Comparison of ENCODE assay signal across 8 cellular contexts in the genomic region with DNA sequence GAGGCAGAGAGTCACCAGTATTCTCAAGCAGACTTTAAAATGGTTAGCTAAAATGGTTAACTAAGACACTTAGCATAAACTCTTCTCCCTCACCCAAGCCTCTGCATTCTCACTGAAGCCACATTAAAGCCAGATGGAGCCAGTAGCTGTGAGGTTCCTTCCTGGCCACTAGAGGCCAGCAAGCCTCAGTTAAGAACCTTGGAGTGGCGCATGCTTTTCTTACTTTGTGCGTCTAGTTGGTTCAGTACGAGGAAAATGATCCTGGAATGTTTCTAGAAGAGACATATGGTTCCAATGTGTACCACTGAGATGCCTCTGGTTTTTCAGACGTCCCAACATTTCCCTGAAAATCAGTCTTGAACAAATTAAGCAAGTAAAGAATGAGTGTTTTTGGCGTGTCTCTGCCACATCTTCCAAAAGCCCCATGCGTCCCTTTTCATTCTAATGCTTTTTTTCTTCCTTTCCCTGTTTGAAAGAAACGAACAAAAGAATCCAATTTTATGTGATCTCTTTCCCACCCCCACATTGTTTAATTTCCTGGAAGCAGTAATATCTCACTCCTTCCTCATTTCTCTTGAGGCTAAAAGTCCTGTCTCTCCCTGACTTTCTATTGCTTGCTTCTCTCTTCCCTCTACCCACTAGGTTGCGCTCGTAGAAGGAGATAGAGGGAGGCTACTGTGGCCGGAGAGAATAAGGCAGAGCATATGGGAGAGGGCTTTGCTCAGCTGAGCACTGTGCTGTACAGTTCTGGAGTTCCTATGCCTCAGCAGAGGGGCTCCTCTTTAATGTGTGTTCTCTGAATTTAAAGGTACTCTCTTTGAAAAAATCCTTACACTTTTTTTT.
DNase-seq lines count a peak whose midpoint lies in the region; ATAC-seq and TF ChIP-seq lines count a peak whose summit lies in the region.

No MANE protein-coding gene starts in this region.

- H3K9me3 ChIP-seq in HCT116 (ENCODE audit: control insufficient read depth in 1 of 2, insufficient read depth in 1 of 2, low read depth in 1 of 2, low read length in 2 of 2), result no peaks in the 10 kb centered on the region
- H3K9me3 ChIP-seq in mucosa of stomach (ENCODE audit: control insufficient read depth, low read length), result no peaks in the 10 kb centered on the region
- H3K9me3 ChIP-seq in aorta (ENCODE audit: control insufficient read depth, low read length), result peaks cover 1% of the 10 kb centered on the region

- no peak overlapping the region for H3K27ac ChIP-seq in 22Rv1
- H3K27ac ChIP-seq in HCT116 (ENCODE audit: low read depth, low read length), result no peak overlapping the region
- no peak overlapping the region for H3K27ac ChIP-seq in aorta (ENCODE audit: low read depth in 1 of 2, low read length in 2 of 2)

- WGBS in aorta, 2 donors, result 2 to 14% methylated on average over 10 of the region's 10 CpGs

- H3K4me1 ChIP-seq in HCT116 (ENCODE audit: control insufficient read depth in 1 of 2, insufficient read depth in 2 of 2, low read length in 2 of 2) (peaks cover 0 to 7% of the 10 kb centered on the region in 2 experiments; a peak in 1 of 4 replicates), mucosa of stomach (ENCODE audit: control insufficient read depth, insufficient read depth, low read length) (no peaks in the 10 kb centered on the region), aorta (ENCODE audit: control insufficient read depth in 1 of 2, insufficient read depth in 2 of 2, low read length in 2 of 2) (no peaks in the 10 kb centered on the region)

- H2AFZ ChIP-seq in HCT116 (ENCODE audit: low read depth, low read length, poor library complexity, severe bottlenecking), result no peak overlapping the region

- H3K36me3 ChIP-seq in HCT116 (ENCODE audit: control insufficient read depth in 1 of 2, insufficient read depth in 2 of 2, low read length in 2 of 2) (no peaks in the 10 kb centered on the region), mucosa of stomach (ENCODE audit: control insufficient read depth, insufficient read depth, low read length) (no peaks in the 10 kb centered on the region), aorta (ENCODE audit: control insufficient read depth in 1 of 2, insufficient read depth in 2 of 2, low read length in 1 of 2) (no peaks in the 10 kb centered on the region)

- TF ChIP-seq CTCF in 22Rv1 (IDR thresholded peaks at IDR 0.05) (peak; percentile 75), GM10248 (IDR thresholded peaks at IDR 0.05; ENCODE audit: control extremely low read depth, extremely low read depth, low read depth, missing control alignments) (peak; percentile 67), HCT116 (IDR thresholded peaks at IDR 0.05 in 2 of 3, conservative IDR thresholded peaks at IDR 0.05 in 1 of 3; ENCODE audit: borderline replicate concordance in 1 of 3, insufficient read depth in 1 of 3, low read depth in 2 of 3, low read length in 2 of 3) (peak; percentile 35 to 70 (median 64); a peak in 5 of 6 replicates), LNCaP clone FGC (IDR thresholded peaks at IDR 0.05; ENCODE audit: control insufficient read depth, extremely low read depth, insufficient read depth) (peak; percentile 66)

- H3K4me2 ChIP-seq in HCT116 (ENCODE audit: low read length), result peak overlapping the region; percentile 53

- ATAC-seq in HCT116 (peak; percentile 95), aorta (ENCODE audit: low FRiP score) (peak; percentile 82)

- intact Hi-C loops in HCT116 (cut with micrococcal nuclease) (loop anchor here (5.0 kb wide), 1 partner anchor 235 kb away; no protein-coding TSS in a partner anchor), aorta (cut with DNase I) (no loop called here)

- CTCF ChIA-PET in GM10248 (lab: Yijun Ruan, JAX), result interaction anchor here (0.7 to 1.8 kb wide), 3 partner anchors 9 to 22 kb away, joined by 3 to 11 read pairs (median 3); no protein-coding TSS in a partner anchor
- CTCF ChIA-PET in HCT116 (lab: Charles Lee), result interaction anchor here (0.8 kb wide), 1 partner anchor 23 kb away, joined by 3 read pairs; no protein-coding TSS in a partner anchor

- H3K27me3 ChIP-seq in HCT116 (ENCODE audit: insufficient read depth, low read length) (no peaks in the 10 kb centered on the region), mucosa of stomach (ENCODE audit: control insufficient read depth, insufficient read depth, low read length) (no peaks in the 10 kb centered on the region), aorta (ENCODE audit: control insufficient read depth in 1 of 2, insufficient read depth in 2 of 2, low read length in 1 of 2) (no peaks in the 10 kb centered on the region)

- peak; percentile 26; the same call in 1 of the 2 replicates for TF ChIP-seq RAD21 in HCT116 (IDR thresholded peaks at IDR 0.05; ENCODE audit: low read depth)

- no peak for TF ChIP-seq POLR2A in HCT116 (IDR thresholded peaks at IDR 0.05; ENCODE audit: borderline replicate concordance, extremely low read depth, insufficient read depth, insufficient read length)

- BruUV-seq in HCT116 (replicated peaks; lab: Mats Ljungman, UMichigan), result no TSS peak

- no peak overlapping the region for H3K9ac ChIP-seq in HCT116 (ENCODE audit: low read length)
- peak overlapping the region; percentile 39 for H3K9ac ChIP-seq in mucosa of stomach (ENCODE audit: low read length)

- DNase-seq in GM10248 (ENCODE audit: extremely low spot score), result peak; percentile 49
- no peak for DNase-seq in HCT116 (ENCODE audit: low read depth, low spot score)
- DNase-seq in LNCaP clone FGC (ENCODE audit: low read depth), result no peak
- DNase-seq in UCSD-AML1 (lab: John Stamatoyannopoulos, UW; ENCODE audit: unreplicated experiment), result peak; percentile 14
- DNase-seq in epidermal melanocyte (ENCODE audit: insufficient read length, low spot score), result peak; percentile 35
- DNase-seq in aorta, result no peak

- no peaks in the 10 kb centered on the region for H3K79me2 ChIP-seq in HCT116 (ENCODE audit: insufficient read depth, low read length)

- no peaks in the 10 kb centered on the region for H3K9me2 ChIP-seq in HCT116 (ENCODE audit: insufficient read depth)

- RAD21 ChIA-PET in HCT116 (lab: Charles Lee; ENCODE audit: low non-redundant PET in 1 of 2, low total read pairs in 2 of 2, uncharacterized antibody in 2 of 2, unreplicated experiment in 2 of 2), result no interaction called here

- no peaks in the 10 kb centered on the region for H4K20me1 ChIP-seq in HCT116 (ENCODE audit: insufficient read depth)

- H3K4me3 ChIP-seq in HCT116 (replicated peaks in 1 of 2; ENCODE audit: low read depth in 1 of 2, low read length in 2 of 2) (no peak overlapping the region), LNCaP clone FGC (ENCODE audit: low read depth, low read length) (0 out of 2 replicates have a peak overlapping the region, but pooled peaks have one; percentile 18), mucosa of stomach (ENCODE audit: low read length) (no peak overlapping the region), aorta (ENCODE audit: low read length in 2 of 2) (peak overlapping the region; percentile 1 to 48)

- POLR2A ChIA-PET in GM10248 (lab: Yijun Ruan, JAX) (no interaction called here), HCT116 (lab: Charles Lee) (no interaction called here)

TF ChIP-seq in HCT116, 20 proteins besides CTCF, POLR2A, EP300 and RAD21:
- no peak for TF ChIP-seq SRF (IDR thresholded peaks at IDR 0.05; ENCODE audit: low read depth)
- TF ChIP-seq, protein P1, sequence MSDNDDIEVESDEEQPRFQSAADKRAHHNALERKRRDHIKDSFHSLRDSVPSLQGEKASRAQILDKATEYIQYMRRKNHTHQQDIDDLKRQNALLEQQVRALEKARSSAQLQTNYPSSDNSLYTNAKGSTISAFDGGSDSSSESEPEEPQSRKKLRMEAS (IDR thresholded peaks at IDR 0.05), result peak; percentile 56
- TF ChIP-seq, protein P2, sequence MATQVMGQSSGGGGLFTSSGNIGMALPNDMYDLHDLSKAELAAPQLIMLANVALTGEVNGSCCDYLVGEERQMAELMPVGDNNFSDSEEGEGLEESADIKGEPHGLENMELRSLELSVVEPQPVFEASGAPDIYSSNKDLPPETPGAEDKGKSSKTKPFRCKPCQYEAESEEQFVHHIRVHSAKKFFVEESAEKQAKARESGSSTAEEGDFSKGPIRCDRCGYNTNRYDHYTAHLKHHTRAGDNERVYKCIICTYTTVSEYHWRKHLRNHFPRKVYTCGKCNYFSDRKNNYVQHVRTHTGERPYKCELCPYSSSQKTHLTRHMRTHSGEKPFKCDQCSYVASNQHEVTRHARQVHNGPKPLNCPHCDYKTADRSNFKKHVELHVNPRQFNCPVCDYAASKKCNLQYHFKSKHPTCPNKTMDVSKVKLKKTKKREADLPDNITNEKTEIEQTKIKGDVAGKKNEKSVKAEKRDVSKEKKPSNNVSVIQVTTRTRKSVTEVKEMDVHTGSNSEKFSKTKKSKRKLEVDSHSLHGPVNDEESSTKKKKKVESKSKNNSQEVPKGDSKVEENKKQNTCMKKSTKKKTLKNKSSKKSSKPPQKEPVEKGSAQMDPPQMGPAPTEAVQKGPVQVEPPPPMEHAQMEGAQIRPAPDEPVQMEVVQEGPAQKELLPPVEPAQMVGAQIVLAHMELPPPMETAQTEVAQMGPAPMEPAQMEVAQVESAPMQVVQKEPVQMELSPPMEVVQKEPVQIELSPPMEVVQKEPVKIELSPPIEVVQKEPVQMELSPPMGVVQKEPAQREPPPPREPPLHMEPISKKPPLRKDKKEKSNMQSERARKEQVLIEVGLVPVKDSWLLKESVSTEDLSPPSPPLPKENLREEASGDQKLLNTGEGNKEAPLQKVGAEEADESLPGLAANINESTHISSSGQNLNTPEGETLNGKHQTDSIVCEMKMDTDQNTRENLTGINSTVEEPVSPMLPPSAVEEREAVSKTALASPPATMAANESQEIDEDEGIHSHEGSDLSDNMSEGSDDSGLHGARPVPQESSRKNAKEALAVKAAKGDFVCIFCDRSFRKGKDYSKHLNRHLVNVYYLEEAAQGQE (IDR thresholded peaks at IDR 0.05; ENCODE audit: low read depth), result no peak

Comparison
In these comparisons a context has a peak if more than half of its experiments do, and no peak if none do; other contexts are left out.
1. DNase-seq: peak in GM10248 (single experiment), UCSD-AML1 (single experiment) and epidermal melanocyte (single experiment); none in HCT116 (single experiment), LNCaP clone FGC (single experiment) and aorta (0 of 2).
2. H3K4me3 ChIP-seq: peak in LNCaP clone FGC (single experiment) and aorta (2 of 2); none in HCT116 (0 of 2) and mucosa of stomach (single experiment).
3. Peak in every context shown above with its lines, with median percentiles within 50 percentile points of each other: CTCF ChIP-seq.